11 cellular contexts compared by ENCODE assay signal in the genomic region with DNA sequence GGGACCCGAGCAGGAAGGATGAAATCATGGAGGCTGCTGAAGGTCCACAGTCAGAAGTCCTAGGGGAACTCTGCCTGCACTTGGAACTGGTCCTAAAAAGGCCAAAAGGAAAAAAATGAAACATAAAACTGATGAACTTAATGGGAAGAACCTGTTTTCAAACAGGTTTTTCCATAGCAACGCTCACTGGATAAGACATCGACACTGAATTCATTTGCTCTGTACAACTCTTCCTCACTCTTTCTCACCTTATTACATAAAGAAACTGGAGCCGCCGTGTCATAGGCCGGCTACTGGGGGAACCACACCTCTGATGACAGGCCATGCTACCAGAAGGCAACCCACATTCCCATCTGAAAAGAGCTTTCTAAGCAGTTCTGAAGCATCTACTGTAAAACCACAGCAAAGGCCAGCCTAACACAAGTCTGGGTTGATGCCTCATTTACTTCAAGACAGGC.
DNase-seq lines count a peak whose midpoint lies in the region; ATAC-seq lines count a peak whose summit lies in the region.
"Had no signal": no experiment of that assay in that cellular context is flagged by ENCODE, and none has a peak within 500 bp of the region (broad histone marks: within the 10 kb centered on the region; RNA-seq: fewer than 3 reads in every experiment).

No MANE protein-coding gene starts in this region.

- H3K27me3 Mint-ChIP-seq in activated T-cell treated with anti-CD3 and anti-CD28 coated beads, Interleukin-2, amount 50 U/mL, for 72 hours (ENCODE audit: low read depth) = no peaks in the 10 kb centered on the region
- H3K27me3 Mint-ChIP-seq: B cell had no signal

- H3K4me3 ChIP-seq in subcutaneous abdominal adipose tissue (ENCODE audit: low read depth in 1 of 5, low read length in 5 of 5) = no peak overlapping the region
- H3K4me3 ChIP-seq: skin epidermis had no signal

- H3K27ac ChIP-seq in angular gyrus (ENCODE audit: low read depth, low read length) (peak overlapping the region; percentile 65), subcutaneous abdominal adipose tissue (ENCODE audit: low read depth, low read length) (peak overlapping the region; percentile 26)
- H3K27ac ChIP-seq: skin epidermis had no signal

- peak overlapping the region; percentile 41 for H3K27ac Mint-ChIP-seq in activated T-cell treated with anti-CD3 and anti-CD28 coated beads, Interleukin-2, amount 50 U/mL, for 72 hours
- H3K27ac Mint-ChIP-seq: B cell had no signal

- no peaks in the 10 kb centered on the region for H3K9me3 Mint-ChIP-seq in activated T-cell treated with anti-CD3 and anti-CD28 coated beads, Interleukin-2, amount 50 U/mL, for 72 hours

- no peaks in the 10 kb centered on the region for H3K9me3 ChIP-seq in subcutaneous abdominal adipose tissue (ENCODE audit: control insufficient read depth in 5 of 5, low read length in 5 of 5)

- no peaks in the 10 kb centered on the region for H3K27me3 ChIP-seq in subcutaneous abdominal adipose tissue (ENCODE audit: control insufficient read depth in 5 of 5, insufficient read depth in 4 of 5, low read length in 5 of 5)

- ATAC-seq in activated T-cell treated with anti-CD3 and anti-CD28 coated beads, Interleukin-2, amount 50 U/mL, for 72 hours (replicated peaks in 1 of 2) = no peak
- ATAC-seq: activated CD8-positive, alpha-beta T cell treated with anti-CD3 and anti-CD28 coated beads, Interleukin-2, amount 10 ng/mL, durations not matched to agents 7 days and 5 days had no signal

- H3K36me3 Mint-ChIP-seq in activated T-cell treated with anti-CD3 and anti-CD28 coated beads, Interleukin-2, amount 50 U/mL, for 72 hours (ENCODE audit: insufficient read depth in 2 of 2) = peaks cover 3 to 17% of the 10 kb centered on the region in 2 donors

- DNase-seq in activated T-cell treated with anti-CD3 and anti-CD28 coated beads, Interleukin-2, amount 50 U/mL, for 72 hours = no peak
- DNase-seq in activated T-cell treated with anti-CD3 and anti-CD28 coated beads, Interleukin-2, amount 50 U/mL, for 1 hour = no peak
- DNase-seq in kidney glomerular epithelial cell (lab: John Stamatoyannopoulos, UW) = peak; percentile 18
- DNase-seq in stimulated activated CD4-positive, alpha-beta T cell treated with anti-CD3 and anti-CD28 coated beads, Interleukin-4, amount 100 ng/mL, for 4 hours = no peak
- DNase-seq in NCI-H1694 (lab: John Stamatoyannopoulos, UW) = no peak
- no peak for DNase-seq in hepatic stellate cell (ENCODE audit: low spot score)
- DNase-seq: activated CD8-positive, alpha-beta T cell treated with anti-CD3 and anti-CD28 coated beads, Interleukin-2, amount 10 ng/mL, durations not matched to agents 7 days and 5 days had no signal

- no peak overlapping the region for H3K4me3 Mint-ChIP-seq in activated T-cell treated with anti-CD3 and anti-CD28 coated beads, Interleukin-2, amount 50 U/mL, for 72 hours
- H3K4me3 Mint-ChIP-seq: activated CD8-positive, alpha-beta T cell treated with anti-CD3 and anti-CD28 coated beads, Interleukin-2, amount 10 ng/mL, durations not matched to agents 7 days and 5 days; B cell had no signal

- peak overlapping the region in 1 of 5 donors; percentile 27 for H3K9ac ChIP-seq in subcutaneous abdominal adipose tissue (ENCODE audit: low read length in 5 of 5)

- H3K4me1 Mint-ChIP-seq in activated T-cell treated with anti-CD3 and anti-CD28 coated beads, Interleukin-2, amount 50 U/mL, for 72 hours (ENCODE audit: low read depth) = no peaks in the 10 kb centered on the region
- H3K4me1 Mint-ChIP-seq: B cell had no signal

- H3K36me3 ChIP-seq in subcutaneous abdominal adipose tissue (ENCODE audit: control insufficient read depth in 5 of 5, insufficient read depth in 5 of 5, low read length in 5 of 5) = peaks cover 6 to 14% (median 9%) of the 10 kb centered on the region in 5 donors

- peaks cover 0 to 17% (median 15%) of the 10 kb centered on the region in 5 donors for H3K4me1 ChIP-seq in subcutaneous abdominal adipose tissue (ENCODE audit: control insufficient read depth in 5 of 5, insufficient read depth in 5 of 5, low read length in 5 of 5)
